Comparison of ENCODE assay signal across 28 cellular contexts in genomic region chr14:76430017-76430416, GRCh38. TPM values are rescaled to one million over a fixed set of nuclear protein-coding genes. Genes with fewer than 3 reads are reported as not detected.
"Had no signal": no experiment of that assay in that cellular context is flagged by ENCODE, and none has a peak within 500 bp of the region (broad histone marks: within the 10 kb centered on the region; RNA-seq: fewer than 3 reads in every experiment).

No MANE protein-coding gene starts in this region.

- ATAC-seq: effector memory CD8-positive, alpha-beta T cell; esophagus mucosa; gastrocnemius medialis; heart right ventricle; left cardiac atrium; left lung; left ventricle myocardium superior; lower lobe of right lung; mucosa of descending colon; naive thymus-derived CD8-positive, alpha-beta T cell had no signal

- DNase-seq: cortex of kidney; effector CD8-positive, alpha-beta T cell; effector memory CD8-positive, alpha-beta T cell; endodermal cell; erythroblast; esophagus squamous epithelium; foreskin fibroblast; foreskin melanocyte; gastrocnemius medialis; glutamatergic neuron; head of caudate nucleus; heart right ventricle; hippocampal formation; left cardiac atrium; left lung; left ventricle myocardium superior; lower lobe of right lung; mesenchymal stem cell; mucosa of descending colon; naive B cell; naive thymus-derived CD8-positive, alpha-beta T cell had no signal

- H3K9me3 ChIP-seq: esophagus squamous epithelium, gastrocnemius medialis, left lung, lower lobe of right lung, mucosa of descending colon had no signal

- H3K27ac ChIP-seq: epithelial cell of prostate, esophagus squamous epithelium, gastrocnemius medialis, heart right ventricle, left lung, lower lobe of right lung had no signal

- H3K4me3 ChIP-seq: esophagus squamous epithelium, gastrocnemius medialis, heart right ventricle, left lung, lower lobe of right lung, mucosa of descending colon had no signal

- H3K4me1 ChIP-seq: esophagus squamous epithelium, gastrocnemius medialis, heart right ventricle, left lung, lower lobe of right lung had no signal

- H3K36me3 ChIP-seq: esophagus squamous epithelium, gastrocnemius medialis, heart right ventricle, left lung, lower lobe of right lung had no signal

- H3K27me3 ChIP-seq: gastrocnemius medialis, heart right ventricle, left lung had no signal

RNA-seq across cellular contexts. Expression of gene ESRRB, which starts 54.1 kb away (rescaled TPM):
- total RNA-seq: dermis microvascular lymphatic vessel endothelial cell, esophagus squamous epithelium, glomerular endothelial cell, kidney epithelial cell, lower lobe of right lung, lung microvascular endothelial cell, myocyte had no signal
